ENCODE assay signal across 27 cellular contexts in the genomic region with DNA sequence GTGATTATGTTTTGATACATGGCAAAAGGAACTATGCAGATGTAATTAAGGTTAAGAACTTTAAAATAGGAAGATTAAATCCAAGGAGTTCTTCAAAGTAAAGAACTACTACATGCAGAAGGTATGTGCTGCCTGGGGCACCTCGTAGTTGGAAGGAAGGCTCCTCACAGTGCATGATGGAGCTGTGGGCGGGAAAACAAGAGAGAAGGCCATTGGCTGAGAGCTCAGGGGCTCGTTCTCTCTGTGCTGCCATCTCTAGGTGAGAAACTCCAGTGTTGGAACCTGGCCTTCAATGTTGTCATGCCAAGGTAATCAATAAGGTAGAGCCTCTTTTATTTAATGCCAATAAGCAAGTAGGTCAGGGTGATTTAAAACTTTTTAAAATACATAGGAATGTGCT.
A peak's percentile ranks its signal among the peaks of the same experiment; 100 is the strongest.
DNase-seq lines count a peak whose midpoint lies in the region; ATAC-seq and TF ChIP-seq lines count a peak whose summit lies in the region.
"Had no signal": no experiment of that assay in that cellular context is flagged by ENCODE, and none has a peak within 500 bp of the region (broad histone marks: within the 10 kb centered on the region; RNA-seq: fewer than 3 reads in every experiment).

No MANE protein-coding gene starts in this region.

- H3K9me3 ChIP-seq in SU-DHL-6 (ENCODE audit: insufficient read depth, low read length) (no peaks in the 10 kb centered on the region), upper lobe of left lung (no peaks in the 10 kb centered on the region)
- H3K9me3 ChIP-seq: left lung, pancreas, SJCRH30, suprapubic skin had no signal

- no peaks in the 10 kb centered on the region for H3K9me3 Mint-ChIP-seq in activated T-cell treated with anti-CD3 and anti-CD28 coated beads, Interleukin-2, amount 50 U/mL, for 4 hours
- H3K9me3 Mint-ChIP-seq: activated naive CD4-positive, alpha-beta T cell treated with anti-CD3 and anti-CD28 coated beads, Interleukin-2, amount 50 U/mL, for 24 hours had no signal

- peak; percentile 13 for DNase-seq in Daoy (ENCODE audit: low read depth)
- no peak for DNase-seq in HEK293T (ENCODE audit: extremely low spot score)
- peak; percentile 18 for DNase-seq in iPS-NIHi7 (ENCODE audit: extremely low spot score)
- DNase-seq in activated T-cell treated with anti-CD3 and anti-CD28 coated beads, Interleukin-2, amount 50 U/mL, for 4 hours = no peak
- no peak for DNase-seq in upper lobe of left lung
- DNase-seq: activated CD4-positive, alpha-beta T cell treated with anti-CD3 and anti-CD28 coated beads for 36 hours; activated CD8-positive, alpha-beta memory T cell treated with anti-CD3 and anti-CD28 coated beads for 24 hours; activated T-cell treated with anti-CD3 and anti-CD28 coated beads for 4 hours; AML-193; anterior cingulate cortex; CD4-positive, alpha-beta T cell; hypothalamus; left lung; NCI-H1048; NCI-H1694; NCI-H446; pancreas; stimulated activated naive CD4-positive, alpha-beta T cell treated with Interleukin-2 at 50 U/mL for 16 hours; T-helper 9 cell had no signal

- no peak overlapping the region for H3K4me3 Mint-ChIP-seq in activated T-cell treated with anti-CD3 and anti-CD28 coated beads, Interleukin-2, amount 50 U/mL, for 4 hours
- H3K4me3 Mint-ChIP-seq: activated CD4-positive, alpha-beta T cell treated with anti-CD3 and anti-CD28 coated beads for 36 hours; activated naive CD4-positive, alpha-beta T cell treated with anti-CD3 and anti-CD28 coated beads, Interleukin-2, amount 50 U/mL, for 24 hours; CD4-positive, alpha-beta T cell; neural progenitor cell had no signal

- H3K9ac ChIP-seq in SU-DHL-6 (ENCODE audit: low read length) = no peak overlapping the region
- H3K9ac ChIP-seq: neural progenitor cell had no signal

- no peak for ATAC-seq in activated T-cell treated with anti-CD3 and anti-CD28 coated beads, Interleukin-2, amount 50 U/mL, for 4 hours
- no peak for ATAC-seq in GM19455 (IDR thresholded peaks at IDR 0.05; ENCODE audit: unreplicated experiment)
- no peak for ATAC-seq in HG03378 (IDR thresholded peaks at IDR 0.05; ENCODE audit: unreplicated experiment)
- no peak for ATAC-seq in upper lobe of left lung (ENCODE audit: low FRiP score in 2 of 2)
- ATAC-seq: activated CD4-positive, alpha-beta T cell treated with anti-CD3 and anti-CD28 coated beads for 36 hours; left lung; pancreas had no signal

- 83 to 86% methylated on average over 3 of the region's 3 CpGs for WGBS in upper lobe of left lung, 2 donors

- POLR2A ChIA-PET in HEK293T (lab: Yijun Ruan, JAX) = no interaction called here

- TF ChIP-seq EP300 in upper lobe of left lung (IDR thresholded peaks at IDR 0.05) = no peak

- no peaks in the 10 kb centered on the region for H3K36me3 Mint-ChIP-seq in activated T-cell treated with anti-CD3 and anti-CD28 coated beads, Interleukin-2, amount 50 U/mL, for 4 hours (ENCODE audit: insufficient read depth)
- H3K36me3 Mint-ChIP-seq: activated naive CD4-positive, alpha-beta T cell treated with anti-CD3 and anti-CD28 coated beads, Interleukin-2, amount 50 U/mL, for 24 hours had no signal

- H3K4me1 Mint-ChIP-seq in activated T-cell treated with anti-CD3 and anti-CD28 coated beads, Interleukin-2, amount 50 U/mL, for 4 hours (ENCODE audit: low read depth) = no peaks in the 10 kb centered on the region
- H3K4me1 Mint-ChIP-seq: activated CD4-positive, alpha-beta T cell treated with anti-CD3 and anti-CD28 coated beads for 36 hours; activated naive CD4-positive, alpha-beta T cell treated with anti-CD3 and anti-CD28 coated beads, Interleukin-2, amount 50 U/mL, for 24 hours had no signal

- H2AFZ ChIP-seq in SU-DHL-6 (ENCODE audit: low read depth, low read length, severe bottlenecking) = peak overlapping the region; percentile 44
- H2AFZ ChIP-seq: neural progenitor cell had no signal

- H3K27me3 Mint-ChIP-seq in activated T-cell treated with anti-CD3 and anti-CD28 coated beads, Interleukin-2, amount 50 U/mL, for 4 hours (ENCODE audit: low read depth) = no peaks in the 10 kb centered on the region
- H3K27me3 Mint-ChIP-seq: activated CD4-positive, alpha-beta T cell treated with anti-CD3 and anti-CD28 coated beads for 36 hours; activated naive CD4-positive, alpha-beta T cell treated with anti-CD3 and anti-CD28 coated beads, Interleukin-2, amount 50 U/mL, for 24 hours; CD4-positive, alpha-beta T cell had no signal

- CTCF ChIA-PET in HEK293T (lab: Yijun Ruan, JAX) = no interaction called here

- no peaks in the 10 kb centered on the region for H3K79me2 ChIP-seq in SU-DHL-6 (ENCODE audit: insufficient read depth, low read length)

- no peaks in the 10 kb centered on the region; the same call in 1 of the 2 replicates for H3K9me2 ChIP-seq in SU-DHL-6 (replicated peaks; ENCODE audit: insufficient read depth, low read length)

- TF ChIP-seq POLR2A in upper lobe of left lung (IDR thresholded peaks at IDR 0.05) = no peak

- H4K20me1 ChIP-seq in SU-DHL-6 (ENCODE audit: low read depth, low read length) = no peaks in the 10 kb centered on the region

- H3K27me3 ChIP-seq in SU-DHL-6 (ENCODE audit: low read length) = no peaks in the 10 kb centered on the region
- no peaks in the 10 kb centered on the region for H3K27me3 ChIP-seq in upper lobe of left lung
- H3K27me3 ChIP-seq: left lung, neural progenitor cell, pancreas, SJCRH30, suprapubic skin had no signal

- TF ChIP-seq CTCF in SU-DHL-6 (IDR thresholded peaks at IDR 0.05; ENCODE audit: insufficient read depth, low read length, poor library complexity, severe bottlenecking) (no peak), upper lobe of left lung (IDR thresholded peaks at IDR 0.05) (no peak)

- H3F3A ChIP-seq in SU-DHL-6 (ENCODE audit: insufficient read depth) = no peaks in the 10 kb centered on the region

- H3K4me2 ChIP-seq in SU-DHL-6 (ENCODE audit: low read depth, low read length, poor library complexity, severe bottlenecking) = no peak overlapping the region
- H3K4me2 ChIP-seq: neural progenitor cell had no signal

- H3K27ac ChIP-seq in SU-DHL-6 (ENCODE audit: low read depth, low read length) (no peak overlapping the region), upper lobe of left lung (no peak overlapping the region)
- H3K27ac ChIP-seq: left lung, neural progenitor cell, pancreas, skin epidermis, suprapubic skin had no signal

- H3K4me3 ChIP-seq in SU-DHL-6 (ENCODE audit: insufficient read depth, low read length, poor library complexity, severe bottlenecking) = no peak overlapping the region
- no peak overlapping the region for H3K4me3 ChIP-seq in upper lobe of left lung
- H3K4me3 ChIP-seq: left lung, neural progenitor cell, pancreas, SJCRH30, skin epidermis, suprapubic skin had no signal

- H3K4me1 ChIP-seq in upper lobe of left lung = no peaks in the 10 kb centered on the region
- H3K4me1 ChIP-seq: left lung, pancreas, suprapubic skin had no signal

- H3K36me3 ChIP-seq in SU-DHL-6 (ENCODE audit: low read length) = no peaks in the 10 kb centered on the region
- H3K36me3 ChIP-seq in upper lobe of left lung = no peaks in the 10 kb centered on the region
- H3K36me3 ChIP-seq: left lung, neural progenitor cell, pancreas, SJCRH30, suprapubic skin had no signal

TF ChIP-seq in HEK293T, 16 proteins besides CTCF, POLR2A, EP300 and RAD21:
- TF ChIP-seq FOXK2 (IDR thresholded peaks at IDR 0.05) (no peak), L3MBTL2 (conservative IDR thresholded peaks at IDR 0.05) (peak; percentile 67)

Comparison
In these comparisons a context has a peak if more than half of its experiments do, and no peak if none do; other contexts are left out.
1. DNase-seq: peak in Daoy (single experiment) and iPS-NIHi7 (single experiment); none in HEK293T (single experiment), activated T-cell treated with anti-CD3 and anti-CD28 coated beads, Interleukin-2, amount 50 U/mL, for 4 hours (single experiment) and upper lobe of left lung (0 of 2).